Comparison of ENCODE assay signal across 14 cellular contexts in genomic region chr13:44402902-44403719, GRCh38. TPM values are rescaled to one million over a fixed set of nuclear protein-coding genes. Genes with fewer than 3 reads are reported as not detected.
DNase-seq lines count a peak whose midpoint lies in the region; ATAC-seq and TF ChIP-seq lines count a peak whose summit lies in the region.
"Had no signal": no experiment of that assay in that cellular context is flagged by ENCODE, and none has a peak within 500 bp of the region (broad histone marks: within the 10 kb centered on the region; RNA-seq: fewer than 3 reads in every experiment).

No MANE protein-coding gene starts in this region.

- peak overlapping the region; percentile 70 for H3K4me2 ChIP-seq in PC-9

- peak; percentile 37 to 61 for DNase-seq in NCI-H2081 (lab: John Stamatoyannopoulos, UW)
- no peak for DNase-seq in NCI-H2081 treated with DMSO at 0.1 percent for 48 hours (lab: John Stamatoyannopoulos, UW)
- peak; percentile 61 to 69 for DNase-seq in PC-9
- no peak for DNase-seq in left lobe of liver (ENCODE audit: low spot score)
- DNase-seq in suprapubic skin (ENCODE audit: low spot score in 2 of 2): no peak
- no peak for DNase-seq in SK-N-DZ (ENCODE audit: low spot score)
- no peak for DNase-seq in H4 (ENCODE audit: low spot score)
- no peak for DNase-seq in activated naive CD8-positive, alpha-beta T cell treated with anti-CD3 and anti-CD28 coated beads for 36 hours
- DNase-seq: activated B cell treated with CpG ODN at 0.5 μM for 24 hours; activated T-cell treated with anti-CD3 and anti-CD28 coated beads, Interleukin-2, amount 50 U/mL, for 48 hours; EL; NCI-H1694 treated with DMSO at 0.1 percent for 48 hours; stimulated activated naive CD4-positive, alpha-beta T cell treated with Interleukin-2 at 50 U/mL for 16 hours had no signal

- WGBS in suprapubic skin: 62% methylated on average over 17 of the region's 17 CpGs

- H3K79me2 ChIP-seq in PC-9 (ENCODE audit: low read depth): no peaks in the 10 kb centered on the region

- H3K36me3 Mint-ChIP-seq in activated naive CD8-positive, alpha-beta T cell treated with anti-CD3 and anti-CD28 coated beads for 36 hours: no peaks in the 10 kb centered on the region

- H3K27me3 Mint-ChIP-seq in activated naive CD8-positive, alpha-beta T cell treated with anti-CD3 and anti-CD28 coated beads for 36 hours: no peaks in the 10 kb centered on the region

- H3F3A ChIP-seq in PC-9 (ENCODE audit: insufficient read depth, low read depth): peaks cover 25% of the 10 kb centered on the region; the same call in 1 of the 2 replicates

- H3K9me3 ChIP-seq in PC-9 (ENCODE audit: insufficient read depth, low read depth) (no peaks in the 10 kb centered on the region), suprapubic skin (no peaks in the 10 kb centered on the region)

- intact Hi-C loops in PC-9 (cut with micrococcal nuclease; ENCODE audit: unreplicated experiment): loop anchor here (1.0 kb wide), 2 partner anchors 39 to 97 kb away; no protein-coding TSS in a partner anchor

- H3K4me1 ChIP-seq in PC-9 (replicated peaks; ENCODE audit: insufficient read depth) (peaks cover 46% of the 10 kb centered on the region), suprapubic skin (peaks cover 15% of the 10 kb centered on the region)

- no peaks in the 10 kb centered on the region for H3K9me2 ChIP-seq in PC-9 (ENCODE audit: insufficient read depth)

- no peak overlapping the region for H3K4me3 Mint-ChIP-seq in activated naive CD8-positive, alpha-beta T cell treated with anti-CD3 and anti-CD28 coated beads for 36 hours
- H3K4me3 Mint-ChIP-seq: activated B cell treated with CpG ODN at 0.5 μM for 24 hours had no signal

- BruUV-seq in PC-9 (replicated peaks; lab: Mats Ljungman, UMichigan): no TSS peak

- POLR2A ChIA-PET in PC-9 (lab: Charles Lee; ENCODE audit: unreplicated experiment): interaction anchor here (0.6 to 1.0 kb wide), 4 partner anchors 31 to 154 kb away, joined by 3 to 8 read pairs (median 6); no protein-coding TSS in a partner anchor

- TF ChIP-seq CTCF in PC-9 (conservative IDR thresholded peaks at IDR 0.05) (no peak), suprapubic skin (IDR thresholded peaks at IDR 0.05) (no peak)

- TF ChIP-seq POLR2A in suprapubic skin (IDR thresholded peaks at IDR 0.05): no peak

- no peaks in the 10 kb centered on the region for H3K4me1 Mint-ChIP-seq in activated naive CD8-positive, alpha-beta T cell treated with anti-CD3 and anti-CD28 coated beads for 36 hours
- H3K4me1 Mint-ChIP-seq: activated B cell treated with CpG ODN at 0.5 μM for 24 hours had no signal

- H3K27me3 ChIP-seq in PC-9 (ENCODE audit: insufficient read depth, low read depth) (no peaks in the 10 kb centered on the region), suprapubic skin (no peaks in the 10 kb centered on the region)

- ATAC-seq in left lobe of liver: peak; percentile 3
- ATAC-seq: Right ventricle myocardium inferior had no signal

- peak overlapping the region; percentile 67 for H3K27ac ChIP-seq in PC-9
- peak overlapping the region; percentile 46 for H3K27ac ChIP-seq in suprapubic skin

- peak overlapping the region; percentile 70 for H2AFZ ChIP-seq in PC-9

- no peak overlapping the region for H3K27ac Mint-ChIP-seq in activated naive CD8-positive, alpha-beta T cell treated with anti-CD3 and anti-CD28 coated beads for 36 hours
- H3K27ac Mint-ChIP-seq: activated B cell treated with CpG ODN at 0.5 μM for 24 hours had no signal

- H4K20me1 ChIP-seq in PC-9 (ENCODE audit: insufficient read depth): no peaks in the 10 kb centered on the region

- H3K36me3 ChIP-seq in PC-9 (ENCODE audit: low read depth) (no peaks in the 10 kb centered on the region), suprapubic skin (no peaks in the 10 kb centered on the region)

- H3K9me3 Mint-ChIP-seq in activated naive CD8-positive, alpha-beta T cell treated with anti-CD3 and anti-CD28 coated beads for 36 hours: no peaks in the 10 kb centered on the region
- H3K9me3 Mint-ChIP-seq: activated B cell treated with CpG ODN at 0.5 μM for 24 hours had no signal

- TF ChIP-seq EP300 in suprapubic skin (IDR thresholded peaks at IDR 0.05): no peak

- CTCF ChIA-PET in PC-9 (lab: Charles Lee): no interaction called here

- H3K4me3 ChIP-seq in PC-9: peak overlapping the region; percentile 27; the same call in 1 of the 2 replicates
- H3K4me3 ChIP-seq in suprapubic skin: peak overlapping the region; percentile 2

RNA-seq across cellular contexts. Expression of gene SERP2, which starts 29.5 kb away (rescaled TPM):
- 0.70 and 0.90 TPM in 2 replicates for total RNA-seq in PC-9 (2021)
- 1.5 TPM for total RNA-seq in left lobe of liver
- 1 to 10 TPM in 3 of 4 donors, not detected in 1; 1.2 to 1.4 (median 1.3) TPM for total RNA-seq in suprapubic skin
- polyA plus RNA-seq in SK-N-DZ (2014; cell fraction: cytosol; rRNA removed): 15.8 and 19.4 TPM in 2 replicates
- polyA plus RNA-seq in SK-N-DZ (2014; cell fraction: nucleus; rRNA removed): 15.5 and 19.2 TPM in 2 replicates
- total RNA-seq in H4 (2014; rRNA removed; shearing (Covaris generic)): not detected in 2 replicates
- 1 to 10 TPM; 3.1 TPM for total RNA-seq in activated naive CD8-positive, alpha-beta T cell treated with anti-CD3 and anti-CD28 coated beads for 36 hours

Comparison
In these comparisons a context has a peak if more than half of its experiments do, and no peak if none do; other contexts are left out.
1. DNase-seq: peak in NCI-H2081 (2 of 2) and PC-9 (2 of 2); none in NCI-H2081 treated with DMSO at 0.1 percent for 48 hours (single experiment), left lobe of liver (single experiment), suprapubic skin (0 of 2), SK-N-DZ (single experiment), H4 (single experiment) and activated naive CD8-positive, alpha-beta T cell treated with anti-CD3 and anti-CD28 coated beads for 36 hours (single experiment).